Comparison of ENCODE assay signal across 1 cellular context in genomic region chr17:10737786-10738185, GRCh38.
TF ChIP-seq lines count a peak whose summit lies in the region.

No MANE protein-coding gene starts in this region.

TF ChIP-seq in HepG2, 621 proteins besides CTCF, POLR2A, EP300 and RAD21:
- TF ChIP-seq ZNF530 (CRISPR knock-in tag; IDR thresholded peaks at IDR 0.05; ENCODE audit: low read depth) (no peak), ZNF3 (CRISPR knock-in tag; IDR thresholded peaks at IDR 0.05) (no peak), ZNF282 (IDR thresholded peaks at IDR 0.05; ENCODE audit: partially characterized antibody) (no peak), ELF1 (CRISPR knock-in tag; IDR thresholded peaks at IDR 0.05) (no peak), TRIM22 (IDR thresholded peaks at IDR 0.05) (no peak), ZNF639 (CRISPR knock-in tag; conservative IDR thresholded peaks at IDR 0.05) (no peak), ZBTB1 (CRISPR knock-in tag; IDR thresholded peaks at IDR 0.05; ENCODE audit: borderline replicate concordance) (no peak), ZNF143 (CRISPR knock-in tag; IDR thresholded peaks at IDR 0.05) (no peak), IRF9 (CRISPR knock-in tag; IDR thresholded peaks at IDR 0.05; ENCODE audit: borderline replicate concordance) (no peak), ZNF512 (CRISPR knock-in tag; IDR thresholded peaks at IDR 0.05) (no peak), PCBP1 (IDR thresholded peaks at IDR 0.05; ENCODE audit: borderline replicate concordance, low read depth, low read length) (no peak), TAF1 (CRISPR knock-in tag; IDR thresholded peaks at IDR 0.05) (no peak), ARNTL (CRISPR knock-in tag; IDR thresholded peaks at IDR 0.05) (no peak), ZBTB7B (CRISPR knock-in tag; IDR thresholded peaks at IDR 0.05) (no peak), ZNF510 (CRISPR knock-in tag; IDR thresholded peaks at IDR 0.05; ENCODE audit: low read depth) (no peak)
- TF ChIP-seq, protein P1, sequence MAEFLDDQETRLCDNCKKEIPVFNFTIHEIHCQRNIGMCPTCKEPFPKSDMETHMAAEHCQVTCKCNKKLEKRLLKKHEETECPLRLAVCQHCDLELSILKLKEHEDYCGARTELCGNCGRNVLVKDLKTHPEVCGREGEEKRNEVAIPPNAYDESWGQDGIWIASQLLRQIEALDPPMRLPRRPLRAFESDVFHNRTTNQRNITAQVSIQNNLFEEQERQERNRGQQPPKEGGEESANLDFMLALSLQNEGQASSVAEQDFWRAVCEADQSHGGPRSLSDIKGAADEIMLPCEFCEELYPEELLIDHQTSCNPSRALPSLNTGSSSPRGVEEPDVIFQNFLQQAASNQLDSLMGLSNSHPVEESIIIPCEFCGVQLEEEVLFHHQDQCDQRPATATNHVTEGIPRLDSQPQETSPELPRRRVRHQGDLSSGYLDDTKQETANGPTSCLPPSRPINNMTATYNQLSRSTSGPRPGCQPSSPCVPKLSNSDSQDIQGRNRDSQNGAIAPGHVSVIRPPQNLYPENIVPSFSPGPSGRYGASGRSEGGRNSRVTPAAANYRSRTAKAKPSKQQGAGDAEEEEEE (CRISPR knock-in tag; IDR thresholded peaks at IDR 0.05; ENCODE audit: borderline replicate concordance): no peak
